In the genomic region with DNA sequence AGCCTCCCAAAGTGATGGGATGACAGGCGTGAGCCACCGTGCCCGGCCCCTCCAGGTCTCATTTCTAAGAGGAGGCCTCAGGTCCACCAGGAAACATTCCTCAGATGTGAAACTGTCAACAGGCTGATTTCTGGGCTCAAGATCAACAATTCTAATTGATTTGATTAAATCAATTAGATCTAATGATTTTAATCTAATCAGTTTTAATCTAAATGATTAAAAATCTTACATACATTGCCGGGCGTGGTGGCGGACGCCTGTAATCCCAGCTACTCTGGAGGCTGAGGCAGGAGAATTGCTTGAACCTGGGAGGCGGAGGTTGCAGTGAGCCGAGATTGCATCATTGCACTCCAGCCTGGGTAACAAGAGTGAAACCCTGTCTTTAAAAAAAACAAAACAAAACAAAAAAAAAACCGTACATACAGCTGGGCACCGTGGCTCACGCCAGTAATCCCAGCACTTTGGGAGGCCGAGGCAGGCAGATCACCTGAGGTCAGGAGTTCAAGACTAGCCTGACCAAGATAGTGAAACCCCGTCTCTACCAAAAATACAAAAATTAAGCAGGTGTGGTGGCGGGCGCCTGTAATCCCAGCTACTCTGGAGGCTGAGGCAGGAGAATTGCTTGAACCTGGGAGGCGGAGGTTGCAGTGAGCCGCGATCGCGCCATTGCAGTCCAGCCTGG, we compare ENCODE assay signal across 8 cellular contexts. TPM values are rescaled to one million over a fixed set of nuclear protein-coding genes. Genes with fewer than 3 reads are reported as not detected.
DNase-seq lines count a peak whose midpoint lies in the region; ATAC-seq and TF ChIP-seq lines count a peak whose summit lies in the region.
"Not testable (repeated sequence)": the region's sequence is repeated elsewhere in the genome, so short reads cannot be mapped to it uniquely, and the experiment has no call there.

No MANE protein-coding gene starts in this region.

- TF ChIP-seq EP300 in neural cell (conservative IDR thresholded peaks at IDR 0.05; ENCODE audit: poor library complexity, severe bottlenecking); stomach (IDR thresholded peaks at IDR 0.05): not testable (repeated sequence)

- POLR2A ChIA-PET in CD8-positive, alpha-beta memory T cell (lab: Charles Lee); IMR-90 (lab: Charles Lee; ENCODE audit: unreplicated experiment): not testable (repeated sequence)

- H3K36me3 Mint-ChIP-seq in CD8-positive, alpha-beta memory T cell: peaks cover 0 to 13% (median 4%) of the 10 kb centered on the region in 3 donors
- H3K36me3 Mint-ChIP-seq in effector memory CD8-positive, alpha-beta T cell (ENCODE audit: insufficient read depth): not testable (repeated sequence)

- H2AK5ac ChIP-seq in IMR-90 (ENCODE audit: low read depth, low read length): not testable (repeated sequence)

- not testable (repeated sequence) for ATAC-seq in IMR-90 (ENCODE audit: low read depth); effector memory CD8-positive, alpha-beta T cell (replicated peaks)

- TF ChIP-seq POLR2A in IMR-90 (IDR thresholded peaks at IDR 0.05; ENCODE audit: low read depth, low read length); stomach (IDR thresholded peaks at IDR 0.05): not testable (repeated sequence)

- H3K9me3 Mint-ChIP-seq in CD8-positive, alpha-beta memory T cell; effector memory CD8-positive, alpha-beta T cell: not testable (repeated sequence)

- not testable (repeated sequence) for TF ChIP-seq CTCF in IMR-90 (conservative IDR thresholded peaks at IDR 0.05; ENCODE audit: low read depth, low read length); WERI-Rb-1 (IDR thresholded peaks at IDR 0.05; ENCODE audit: low read depth, low read length); neural cell (IDR thresholded peaks at IDR 0.05; ENCODE audit: poor library complexity, severe bottlenecking); stomach (IDR thresholded peaks at IDR 0.05)

- in situ Hi-C loops in IMR-90 (cut with MboI; ENCODE audit: low sequenced_read_pairs): not testable (repeated sequence)

- not testable (repeated sequence) for H2BK5ac ChIP-seq in IMR-90 (ENCODE audit: low read depth, low read length, poor library complexity, severe bottlenecking)

- H3K4me1 Mint-ChIP-seq in CD8-positive, alpha-beta memory T cell: peaks cover 15 to 51% (median 27%) of the 10 kb centered on the region in 3 donors
- H3K4me1 Mint-ChIP-seq in effector memory CD8-positive, alpha-beta T cell (ENCODE audit: low read depth in 2 of 2): peaks cover 9 to 25% of the 10 kb centered on the region in 2 donors

- dilution Hi-C loops in IMR-90 (cut with HindIII; ENCODE audit: low sequenced_read_pairs, unreplicated experiment): not testable (repeated sequence)

- H3K4ac ChIP-seq in IMR-90 (ENCODE audit: low read depth, low read length): not testable (repeated sequence)

- H3K36me3 ChIP-seq in CD8-positive, alpha-beta memory T cell (ENCODE audit: insufficient read depth, low read length); neural cell (ENCODE audit: insufficient read depth, low read length): not testable (repeated sequence)
- peaks cover 21% of the 10 kb centered on the region for H3K36me3 ChIP-seq in IMR-90 (ENCODE audit: control insufficient read depth, insufficient read depth, low read length)
- peaks cover 31% of the 10 kb centered on the region for H3K36me3 ChIP-seq in WERI-Rb-1
- peaks cover 34% of the 10 kb centered on the region for H3K36me3 ChIP-seq in iPS-20b (ENCODE audit: insufficient read depth, low read depth, low read length)
- H3K36me3 ChIP-seq in stomach: peaks cover 5 to 29% (median 22%) of the 10 kb centered on the region in 4 donors

- H3K56ac ChIP-seq in IMR-90 (ENCODE audit: extremely low read depth, insufficient read depth, low read length): not testable (repeated sequence)

- not testable (repeated sequence) for H4K5ac ChIP-seq in IMR-90 (ENCODE audit: low read depth, low read length)

- not testable (repeated sequence) for H2BK120ac ChIP-seq in IMR-90 (ENCODE audit: low read depth, low read length)

- not testable (repeated sequence) for H3F3A ChIP-seq in neural cell (ENCODE audit: insufficient read depth, low read length, poor library complexity, severe bottlenecking)

- peaks cover 11% of the 10 kb centered on the region for H3K9me1 ChIP-seq in IMR-90 (ENCODE audit: insufficient read depth, low read length)

- H2AFZ ChIP-seq in IMR-90 (replicated peaks; ENCODE audit: low read length, poor library complexity); neural cell (ENCODE audit: low read depth, low read length): not testable (repeated sequence)

- CTCF ChIA-PET in CD8-positive, alpha-beta memory T cell (lab: Charles Lee); IMR-90 (lab: Yijun Ruan, JAX): not testable (repeated sequence)

- peak overlapping the region in 5 of 7 donors; percentile 9 to 74 (median 68) for H3K4me3 Mint-ChIP-seq in CD8-positive, alpha-beta memory T cell
- peak overlapping the region; percentile 40 to 62 for H3K4me3 Mint-ChIP-seq in effector memory CD8-positive, alpha-beta T cell

- not testable (repeated sequence) for H3K27me3 ChIP-seq in CD8-positive, alpha-beta memory T cell (ENCODE audit: insufficient read depth, low read length, poor library complexity, severe bottlenecking); IMR-90 (ENCODE audit: control insufficient read depth, insufficient read depth, low read length); WERI-Rb-1 (ENCODE audit: insufficient read depth, low read depth, severe bottlenecking); iPS-20b (ENCODE audit: insufficient read depth, low read length); neural cell (ENCODE audit: insufficient read depth, low read depth, low read length); stomach

- not testable (repeated sequence) for H3K4me1 ChIP-seq in CD8-positive, alpha-beta memory T cell (ENCODE audit: insufficient read depth, low read length); IMR-90 (ENCODE audit: control insufficient read depth, insufficient read depth, low read length); iPS-20b (ENCODE audit: insufficient read depth, low read length)
- peaks cover 0 to 37% (median 25%) of the 10 kb centered on the region in 4 donors for H3K4me1 ChIP-seq in stomach

- H4K91ac ChIP-seq in IMR-90 (ENCODE audit: insufficient read depth, low read depth, low read length): not testable (repeated sequence)

- not testable (repeated sequence) for H3K27me3 Mint-ChIP-seq in CD8-positive, alpha-beta memory T cell; effector memory CD8-positive, alpha-beta T cell

- H3K4me3 ChIP-seq in CD8-positive, alpha-beta memory T cell (ENCODE audit: low read length); IMR-90 (ENCODE audit: insufficient read depth, low read depth, low read length): not testable (repeated sequence)
- peak overlapping the region; percentile 64 for H3K4me3 ChIP-seq in WERI-Rb-1 (ENCODE audit: low read depth, low read length)
- peak overlapping the region; percentile 90 for H3K4me3 ChIP-seq in iPS-20b (ENCODE audit: low read length)
- H3K4me3 ChIP-seq in neural cell (ENCODE audit: low read length): peak overlapping the region; percentile 70
- peak overlapping the region in 1 of 4 donors; percentile 24 for H3K4me3 ChIP-seq in stomach

- H3K27ac ChIP-seq in CD8-positive, alpha-beta memory T cell (ENCODE audit: low read depth, low read length): peak overlapping the region; percentile 38
- H3K27ac ChIP-seq in IMR-90 (ENCODE audit: insufficient read depth, low read length): not testable (repeated sequence)
- H3K27ac ChIP-seq in WERI-Rb-1: peak overlapping the region; percentile 88
- peak overlapping the region; percentile 88 for H3K27ac ChIP-seq in iPS-20b (ENCODE audit: low read length)
- peak overlapping the region; percentile 80 for H3K27ac ChIP-seq in neural cell (ENCODE audit: low read length)
- H3K27ac ChIP-seq in stomach: peak overlapping the region in 3 of 5 donors; percentile 49 to 72 (median 50)

- not testable (repeated sequence) for H3K18ac ChIP-seq in IMR-90 (ENCODE audit: low read depth, low read length)

- peaks cover 13 to 34% of the 10 kb centered on the region in 2 experiments for H3K79me1 ChIP-seq in IMR-90 (ENCODE audit: low read depth in 1 of 2, low read length in 2 of 2)

- not testable (repeated sequence) for H3K9me3 ChIP-seq in CD8-positive, alpha-beta memory T cell (ENCODE audit: low read length); IMR-90 (ENCODE audit: control insufficient read depth, insufficient read depth, low read length); WERI-Rb-1 (ENCODE audit: severe bottlenecking); iPS-20b (ENCODE audit: insufficient read depth, low read depth, low read length); neural cell (ENCODE audit: low read length); stomach

- not testable (repeated sequence) for H3K14ac ChIP-seq in IMR-90 (replicated peaks; ENCODE audit: low read depth, low read length)

- H3K23ac ChIP-seq in IMR-90 (ENCODE audit: low read depth, low read length): 0 out of 2 replicates have a peak overlapping the region, but pooled peaks have one; percentile 27

- H3K9ac ChIP-seq in IMR-90 (ENCODE audit: low read depth, low read length): not testable (repeated sequence)
- peak overlapping the region; percentile 92 for H3K9ac ChIP-seq in iPS-20b (ENCODE audit: low read depth, low read length)
- H3K9ac ChIP-seq in neural cell (ENCODE audit: low read length): peak overlapping the region; percentile 72

- H3K27ac Mint-ChIP-seq in CD8-positive, alpha-beta memory T cell: peak overlapping the region in 3 of 8 donors; percentile 33 to 92 (median 35)
- not testable (repeated sequence) for H3K27ac Mint-ChIP-seq in effector memory CD8-positive, alpha-beta T cell

- H3K9me2 ChIP-seq in neural cell (ENCODE audit: insufficient read depth, low read length): not testable (repeated sequence)

- not testable (repeated sequence) for H4K8ac ChIP-seq in IMR-90 (ENCODE audit: low read depth in 2 of 2, low read length in 2 of 2)

- H2BK15ac ChIP-seq in IMR-90 (ENCODE audit: low read depth, low read length): not testable (repeated sequence)

- WGBS in IMR-90 (ENCODE audit: extremely low coverage in 2 of 2, insufficient read length in 1 of 2), 2 experiments: no CpG with 5 or more reads among the region's 21 CpGs
- WGBS in stomach, 5 donors: 73 to 84% (median 78%) methylated on average over 21 of the region's 21 CpGs

- H2BK20ac ChIP-seq in IMR-90 (ENCODE audit: low read depth, low read length): not testable (repeated sequence)

- not testable (repeated sequence) for H4K20me1 ChIP-seq in IMR-90 (ENCODE audit: insufficient read depth, low read length); neural cell (ENCODE audit: insufficient read depth)

- H2AK9ac ChIP-seq in IMR-90 (replicated peaks; ENCODE audit: low read depth, low read length, poor library complexity): not testable (repeated sequence)

- not testable (repeated sequence) for DNase-seq in CD8-positive, alpha-beta memory T cell; IMR-90; WERI-Rb-1; effector memory CD8-positive, alpha-beta T cell; stomach
- DNase-seq in activated naive CD4-positive, alpha-beta T cell treated with anti-CD3 and anti-CD28 coated beads, Interleukin-2, amount 50 U/mL, for 16 hours: peak; percentile 3

- intact Hi-C loops in IMR-90 (cut with micrococcal nuclease); stomach (cut with DNase I; ENCODE audit: low total_unique reads): not testable (repeated sequence)

- not testable (repeated sequence) for BruUV-seq in IMR-90 (replicated peaks; lab: Mats Ljungman, UMichigan)

- not testable (repeated sequence) for H3K4me2 ChIP-seq in IMR-90 (ENCODE audit: low read depth, low read length); neural cell (ENCODE audit: low read length)

- TF ChIP-seq RAD21 in IMR-90 (IDR thresholded peaks at IDR 0.05; ENCODE audit: low read length); neural cell (conservative IDR thresholded peaks at IDR 0.05): not testable (repeated sequence)

- not testable (repeated sequence) for H3K79me2 ChIP-seq in neural cell (replicated peaks; ENCODE audit: insufficient read depth, low read length)

RNA-seq across cellular contexts. Expression of a gene that starts 1.0 kb away (rescaled TPM):
- 10 to 100 TPM; 28.5 to 30.6 TPM for total RNA-seq in CD8-positive, alpha-beta memory T cell
- polyA plus RNA-seq in CD8-positive, alpha-beta memory T cell: 4.6 TPM
- total RNA-seq in IMR-90 (2012; rRNA removed) (16.7 and 19.2 TPM in 2 replicates), stomach (100 to 1,000 TPM in 1 of 5 donors, 10 to 100 TPM in 3, 1 to 10 TPM in 1; 8.4 to 114 (median 30.3) TPM)
- polyA plus RNA-seq in IMR-90 (2012; rRNA removed) (16.9 and 17.7 TPM in 2 replicates), neural cell (24.6 and 30.1 TPM in 2 replicates), stomach (10 to 100 TPM; 13.3 to 45.1 (median 16.4) TPM)
- polyA plus RNA-seq in IMR-90 (2012; cell fraction: cytosol; rRNA removed): 13.3 and 17.3 TPM in 2 replicates
- 32.9 and 59.1 TPM in 2 replicates for polyA plus RNA-seq in IMR-90 (2012; cell fraction: nucleus; rRNA removed; ENCODE audit: low replicate concordance)
- polyA minus RNA-seq in neural cell: 24.1 and 26.3 TPM in 2 replicates

RNA-seq across cellular contexts. Expression of a gene that starts 36.5 kb away (rescaled TPM):
- 10 to 100 TPM; 77.8 to 78.5 TPM for total RNA-seq in CD8-positive, alpha-beta memory T cell
- polyA plus RNA-seq in CD8-positive, alpha-beta memory T cell: 55.7 TPM
- total RNA-seq in IMR-90 (2012; rRNA removed) (24.0 and 24.7 TPM in 2 replicates), stomach (10 to 100 TPM; 19.8 to 73.9 (median 36.8) TPM)
- polyA plus RNA-seq in IMR-90 (2012; rRNA removed) (31.6 and 36.6 TPM in 2 replicates), neural cell (23.6 and 35.6 TPM in 2 replicates), stomach (10 to 100 TPM; 47.7 to 53.4 (median 48.6) TPM)
- polyA plus RNA-seq in IMR-90 (2012; cell fraction: cytosol; rRNA removed): 35.3 and 45.5 TPM in 2 replicates
- polyA plus RNA-seq in IMR-90 (2012; cell fraction: nucleus; rRNA removed; ENCODE audit: low replicate concordance): 29.3 and 56.5 TPM in 2 replicates
- polyA minus RNA-seq in neural cell: 19.1 and 23.1 TPM in 2 replicates
